In the genomic region with DNA sequence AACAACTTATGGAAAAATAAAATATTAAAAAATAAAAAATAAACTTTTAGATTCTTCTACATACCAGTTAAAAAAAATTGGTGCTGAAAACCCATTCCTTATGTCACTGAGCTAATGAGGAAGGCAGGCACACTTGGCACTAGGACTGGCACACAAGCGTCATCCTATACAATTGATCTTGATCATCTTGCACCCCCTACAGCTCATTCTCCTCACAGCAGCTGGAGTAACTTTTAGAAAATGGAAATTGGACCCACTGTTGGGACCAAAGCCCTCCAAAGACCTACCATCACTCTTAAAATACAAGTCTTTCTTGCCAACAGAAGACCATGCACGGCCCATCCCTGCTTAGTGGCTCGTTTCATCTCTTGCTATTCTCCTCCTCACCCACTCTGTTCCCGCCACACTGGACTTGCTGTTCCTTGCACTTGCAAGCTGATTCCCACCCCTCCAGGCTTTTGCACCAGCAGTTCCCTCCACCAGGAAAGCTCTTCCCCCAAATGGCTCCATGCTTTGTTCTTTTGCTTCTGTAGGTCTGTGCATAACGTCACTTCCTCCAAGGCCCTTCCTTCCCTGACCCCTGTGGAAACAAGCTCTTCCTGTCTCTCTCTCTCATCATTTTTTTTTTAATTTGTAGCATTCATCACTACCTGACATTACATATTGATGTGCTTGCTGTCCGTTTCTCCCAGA, we compare ENCODE assay signal across 9 cellular contexts. TPM values are rescaled to one million over a fixed set of nuclear protein-coding genes. Genes with fewer than 3 reads are reported as not detected.
DNase-seq lines count a peak whose midpoint lies in the region; ATAC-seq, FAIRE-seq and TF ChIP-seq lines count a peak whose summit lies in the region.
"Had no signal": no experiment of that assay in that cellular context is flagged by ENCODE, and none has a peak within 500 bp of the region (broad histone marks: within the 10 kb centered on the region; RNA-seq: fewer than 3 reads in every experiment).

No MANE protein-coding gene starts in this region.

- no peak overlapping the region for H3K27ac ChIP-seq in 22Rv1
- no peak overlapping the region for H3K27ac ChIP-seq in endothelial cell of umbilical vein (ENCODE audit: insufficient read depth, low read depth, low read length)
- H3K27ac ChIP-seq: pancreas had no signal

- TF ChIP-seq CTCF in 22Rv1 (IDR thresholded peaks at IDR 0.05) (peak; percentile 21; the same call in 1 of the 2 replicates), Calu3 (IDR thresholded peaks at IDR 0.05; ENCODE audit: unreplicated experiment) (peak; percentile 61), endothelial cell of umbilical vein (IDR thresholded peaks at IDR 0.05; ENCODE audit: extremely low read depth in 1 of 2, insufficient read depth in 1 of 2, low read depth in 1 of 2, low read length in 2 of 2) (no peak), CD14-positive monocyte (IDR thresholded peaks at IDR 0.05) (no peak)

- H3K36me3 Mint-ChIP-seq in Calu3 (ENCODE audit: insufficient read depth, unreplicated experiment) (peaks cover 35% of the 10 kb centered on the region), CD14-positive monocyte (peaks cover 22 to 42% of the 10 kb centered on the region in 2 donors)

- ATAC-seq in HG02763 (IDR thresholded peaks at IDR 0.05; ENCODE audit: unreplicated experiment) (no peak), GM18520 (IDR thresholded peaks at IDR 0.05; ENCODE audit: unreplicated experiment) (no peak)

- POLR2A ChIA-PET in endothelial cell of umbilical vein (lab: Charles Lee) = interaction anchor here (0.6 kb wide), 1 partner anchor 560 kb away, joined by 3 read pairs; no protein-coding TSS in a partner anchor

- peaks cover 0 to 2% of the 10 kb centered on the region in 2 experiments for H3K36me3 ChIP-seq in endothelial cell of umbilical vein (ENCODE audit: control insufficient read depth in 2 of 2, extremely low read depth in 1 of 2, insufficient read depth in 2 of 2, low read length in 2 of 2)
- H3K36me3 ChIP-seq: pancreas had no signal

- H3K9me1 ChIP-seq in endothelial cell of umbilical vein (replicated peaks; ENCODE audit: control insufficient read depth, extremely low read depth, insufficient read depth, low read length) = no peaks in the 10 kb centered on the region

- no peak overlapping the region for H3K4me2 ChIP-seq in endothelial cell of umbilical vein (ENCODE audit: insufficient read depth, low read length)

- no peak overlapping the region for H3K4me3 Mint-ChIP-seq in Calu3 (ENCODE audit: low read depth, unreplicated experiment)
- H3K4me3 Mint-ChIP-seq in CD14-positive monocyte = no peak overlapping the region

- no peak overlapping the region for H2AFZ ChIP-seq in endothelial cell of umbilical vein (ENCODE audit: low read depth, low read length)

- no peak overlapping the region for H3K27ac Mint-ChIP-seq in Calu3 (ENCODE audit: unreplicated experiment)
- peak overlapping the region in 2 of 7 donors; percentile 36 to 80 for H3K27ac Mint-ChIP-seq in CD14-positive monocyte

- peaks cover 14% of the 10 kb centered on the region for H3K79me2 ChIP-seq in endothelial cell of umbilical vein (ENCODE audit: control insufficient read depth, insufficient read depth, low read length)

- peak; percentile 19 for TF ChIP-seq POLR2A in endothelial cell of umbilical vein (IDR thresholded peaks at IDR 0.05; ENCODE audit: low read depth, low read length)

- peaks cover 16% of the 10 kb centered on the region for H3K4me1 ChIP-seq in endothelial cell of umbilical vein (ENCODE audit: control insufficient read depth, extremely low read depth, insufficient read depth, low read length)

- H3K4me3 ChIP-seq in endothelial cell of umbilical vein (replicated peaks in 1 of 3; ENCODE audit: insufficient read depth in 1 of 3, low read depth in 1 of 3, low read length in 3 of 3) = no peak overlapping the region
- H3K4me3 ChIP-seq: pancreas had no signal

- H3K27me3 Mint-ChIP-seq in Calu3 (ENCODE audit: unreplicated experiment) (no peaks in the 10 kb centered on the region), CD14-positive monocyte (ENCODE audit: low read depth in 3 of 3) (peaks cover 3 to 10% (median 5%) of the 10 kb centered on the region in 3 donors)

- FAIRE-seq in endothelial cell of umbilical vein (lab: Jason Lieb, UNC) = no peak
- FAIRE-seq: pancreas had no signal

- H3K9me3 Mint-ChIP-seq in Calu3 (ENCODE audit: low read depth, unreplicated experiment) (no peaks in the 10 kb centered on the region), CD14-positive monocyte (peaks cover 0 to 3% (median 0%) of the 10 kb centered on the region in 7 donors)

- no peak overlapping the region for H3K9ac ChIP-seq in endothelial cell of umbilical vein (replicated peaks; ENCODE audit: extremely low read depth, insufficient read depth, low read length)

- dilution Hi-C loops in endothelial cell of umbilical vein (cut with MboI; ENCODE audit: extremely low pct_ligation_motif_present, low sequenced_read_pairs) = no loop called here

- H3K9me3 ChIP-seq in endothelial cell of umbilical vein (replicated peaks; ENCODE audit: control insufficient read depth, insufficient read depth, low read length) = no peaks in the 10 kb centered on the region
- H3K9me3 ChIP-seq: pancreas had no signal

- CTCF ChIA-PET in Calu3 (lab: Charles Lee) = interaction anchor here (0.9 to 1.9 kb wide), 5 partner anchors 76 to 540 kb away, joined by 3 to 37 read pairs (median 9); no protein-coding TSS in a partner anchor
- CTCF ChIA-PET in endothelial cell of umbilical vein (lab: Charles Lee) = interaction anchor here (0.6 to 4.6 kb wide), 7 partner anchors 8 to 175 kb away, joined by 3 to 73 read pairs (median 5); a partner anchor contains a TSS

- BruUV-seq in Calu3 (replicated peaks; lab: Mats Ljungman, UMichigan) (no TSS peak), endothelial cell of umbilical vein (replicated peaks; lab: Mats Ljungman, UMichigan) (no TSS peak)

- H3K27me3 ChIP-seq in endothelial cell of umbilical vein (ENCODE audit: control insufficient read depth in 2 of 2, insufficient read depth in 2 of 2, low read length in 2 of 2) = no peaks in the 10 kb centered on the region
- H3K27me3 ChIP-seq: pancreas had no signal

- intact Hi-C loops in Calu3 (cut with micrococcal nuclease; ENCODE audit: unreplicated experiment) (loop anchor here (1.0 to 5.0 kb wide), 4 partner anchors 75 to 294 kb away; no protein-coding TSS in a partner anchor), endothelial cell of umbilical vein (cut with micrococcal nuclease) (loop anchor here (1.0 to 5.0 kb wide), 2 partner anchors 12 to 624 kb away; a partner anchor contains a TSS), CD14-positive monocyte (cut with micrococcal nuclease) (no loop called here)

- peak; percentile 39 for DNase-seq in Calu3
- peak; percentile 13 for DNase-seq in NCI-H82 (lab: John Stamatoyannopoulos, UW)
- DNase-seq in endothelial cell of umbilical vein (ENCODE audit: low read depth, low spot score) = no peak
- no peak for DNase-seq in SHP77 treated with DMSO at 0.1 percent for 48 hours (lab: John Stamatoyannopoulos, UW)
- DNase-seq in CD14-positive monocyte (ENCODE audit: low spot score) = no peak

- H3K4me1 Mint-ChIP-seq in Calu3 (ENCODE audit: low read depth, unreplicated experiment) (peaks cover 38% of the 10 kb centered on the region), CD14-positive monocyte (peaks cover 19% of the 10 kb centered on the region)

- no peaks in the 10 kb centered on the region for H4K20me1 ChIP-seq in endothelial cell of umbilical vein (replicated peaks; ENCODE audit: control insufficient read depth, extremely low read depth, insufficient read depth, low read length)

RNA-seq across cellular contexts. Expression of a gene that starts 11.6 kb away (rescaled TPM):
- 11.3 and 12.0 TPM in 2 replicates for total RNA-seq in Calu3 (2022)
- 8.2 and 8.7 TPM in 2 replicates for total RNA-seq in endothelial cell of umbilical vein
- 6.1 and 7.0 TPM in 2 replicates for polyA plus RNA-seq in endothelial cell of umbilical vein
- 2.3 and 3.7 TPM in 2 replicates for polyA plus RNA-seq in endothelial cell of umbilical vein (2011; cell fraction: cytosol; rRNA removed)
- 3.4 and 3.9 TPM in 2 replicates for polyA plus RNA-seq in endothelial cell of umbilical vein (2011; cell fraction: nucleus; rRNA removed)
- 2.4 and 5.3 TPM in 2 replicates for polyA plus RNA-seq in endothelial cell of umbilical vein (2012)
- 1.6 and 3.0 TPM in 2 replicates for polyA minus RNA-seq in endothelial cell of umbilical vein
- polyA minus RNA-seq in endothelial cell of umbilical vein (2011; cell fraction: cytosol; rRNA and poly(A)+ RNA removed) = 10.1 TPM
- polyA minus RNA-seq in endothelial cell of umbilical vein (2011; cell fraction: nucleus; rRNA and poly(A)+ RNA removed) = 1.5 and 2.6 TPM in 2 replicates
- polyA plus RNA-seq in CD14-positive monocyte = 1 to 10 TPM in 1 of 2 donors, under 1 TPM in 1; 0.75 to 3.0 TPM

RNA-seq across cellular contexts. Expression of a gene that starts 13.9 kb away (rescaled TPM):
- 0.34 and 0.38 TPM in 2 replicates for total RNA-seq in Calu3 (2022)
- total RNA-seq in endothelial cell of umbilical vein = not detected in 2 replicates
- polyA plus RNA-seq in endothelial cell of umbilical vein = 0.10 and 0.12 TPM in 2 replicates
- 0.08 TPM in 1 of 2 replicates, not detected in the other for polyA plus RNA-seq in endothelial cell of umbilical vein (2011; cell fraction: cytosol; rRNA removed)
- polyA plus RNA-seq in endothelial cell of umbilical vein (2011; cell fraction: nucleus; rRNA removed) = 0.22 and 0.25 TPM in 2 replicates
- 0.25 TPM in 1 of 2 replicates, not detected in the other for polyA plus RNA-seq in endothelial cell of umbilical vein (2012)
- polyA minus RNA-seq in endothelial cell of umbilical vein = not detected in 2 replicates
- 0.92 TPM for polyA minus RNA-seq in endothelial cell of umbilical vein (2011; cell fraction: cytosol; rRNA and poly(A)+ RNA removed)
- not detected in 2 replicates for polyA minus RNA-seq in endothelial cell of umbilical vein (2011; cell fraction: nucleus; rRNA and poly(A)+ RNA removed)
- polyA plus RNA-seq in CD14-positive monocyte = not detected

RNA-seq across cellular contexts. Expression of a gene that starts 28.1 kb away (rescaled TPM):
- total RNA-seq in Calu3 (2022) (not detected in 2 replicates), endothelial cell of umbilical vein (not detected in 2 replicates)
- polyA plus RNA-seq in endothelial cell of umbilical vein (not detected in 2 replicates), CD14-positive monocyte (100 to 1,000 TPM in 1 of 2 donors, 10 to 100 TPM in 1; 87.5 to 133 TPM)
- polyA plus RNA-seq in endothelial cell of umbilical vein (2011; cell fraction: cytosol; rRNA removed) = not detected in 2 replicates
- polyA plus RNA-seq in endothelial cell of umbilical vein (2011; cell fraction: nucleus; rRNA removed) = not detected in 2 replicates
- polyA plus RNA-seq in endothelial cell of umbilical vein (2012) = not detected in 2 replicates
- not detected in 2 replicates for polyA minus RNA-seq in endothelial cell of umbilical vein
- polyA minus RNA-seq in endothelial cell of umbilical vein (2011; cell fraction: cytosol; rRNA and poly(A)+ RNA removed) = not detected
- polyA minus RNA-seq in endothelial cell of umbilical vein (2011; cell fraction: nucleus; rRNA and poly(A)+ RNA removed) = not detected in 2 replicates

RNA-seq across cellular contexts. Expression of a gene that starts 31.7 kb away (rescaled TPM):
- total RNA-seq in Calu3 (2022) (not detected in 2 replicates), endothelial cell of umbilical vein (not detected in 2 replicates)
- polyA plus RNA-seq in endothelial cell of umbilical vein (not detected in 2 replicates), CD14-positive monocyte (not detected)
- not detected in 2 replicates for polyA plus RNA-seq in endothelial cell of umbilical vein (2011; cell fraction: cytosol; rRNA removed)
- not detected in 2 replicates for polyA plus RNA-seq in endothelial cell of umbilical vein (2011; cell fraction: nucleus; rRNA removed)
- polyA plus RNA-seq in endothelial cell of umbilical vein (2012) = not detected in 2 replicates
- not detected in 2 replicates for polyA minus RNA-seq in endothelial cell of umbilical vein
- polyA minus RNA-seq in endothelial cell of umbilical vein (2011; cell fraction: cytosol; rRNA and poly(A)+ RNA removed) = not detected
- polyA minus RNA-seq in endothelial cell of umbilical vein (2011; cell fraction: nucleus; rRNA and poly(A)+ RNA removed) = not detected in 2 replicates

RNA-seq across cellular contexts. Expression of a gene that starts 45.5 kb away (rescaled TPM):
- not detected in 2 replicates for total RNA-seq in Calu3 (2022)
- total RNA-seq in endothelial cell of umbilical vein = not detected in 2 replicates
- not detected in 2 replicates for polyA plus RNA-seq in endothelial cell of umbilical vein
- not detected in 2 replicates for polyA plus RNA-seq in endothelial cell of umbilical vein (2011; cell fraction: cytosol; rRNA removed)
- not detected in 2 replicates for polyA plus RNA-seq in endothelial cell of umbilical vein (2011; cell fraction: nucleus; rRNA removed)
- not detected in 2 replicates for polyA plus RNA-seq in endothelial cell of umbilical vein (2012)
- polyA minus RNA-seq in endothelial cell of umbilical vein = not detected in 2 replicates
- polyA minus RNA-seq in endothelial cell of umbilical vein (2011; cell fraction: cytosol; rRNA and poly(A)+ RNA removed) = not detected
- not detected in 2 replicates for polyA minus RNA-seq in endothelial cell of umbilical vein (2011; cell fraction: nucleus; rRNA and poly(A)+ RNA removed)
- polyA plus RNA-seq in CD14-positive monocyte = 10 to 100 TPM; 71.8 to 93.3 TPM

Comparison
In these comparisons a context has a peak if more than half of its experiments do, and no peak if none do; other contexts are left out.
1. CTCF ChIP-seq: peak in 22Rv1 (single experiment) and Calu3 (single experiment); none in endothelial cell of umbilical vein (0 of 2) and CD14-positive monocyte (single experiment).
2. DNase-seq: peak in Calu3 (single experiment) and NCI-H82 (single experiment); none in endothelial cell of umbilical vein (single experiment), SHP77 treated with DMSO at 0.1 percent for 48 hours (single experiment) and CD14-positive monocyte (single experiment).
3. intact Hi-C loops: an anchor here in Calu3 (1.0 to 5.0 kb wide) and endothelial cell of umbilical vein (1.0 to 5.0 kb wide); none called in CD14-positive monocyte.